ENCODE assay signal across 7 cellular contexts in genomic region chr7:35424869-35425495, GRCh38.
DNase-seq lines count a peak whose midpoint lies in the region; ATAC-seq and TF ChIP-seq lines count a peak whose summit lies in the region.

No MANE protein-coding gene starts in this region.

- CTCF ChIA-PET in activated CD4-positive, alpha-beta T cell treated with anti-CD3 and anti-CD28 coated beads for 36 hours (lab: Charles Lee), result interaction anchor here (0.6 to 5.5 kb wide), 15 partner anchors 8 to 482 kb away, joined by 3 to 35 read pairs (median 4); no protein-coding TSS in a partner anchor

- intact Hi-C loops in activated CD4-positive, alpha-beta T cell treated with anti-CD3 and anti-CD28 coated beads for 36 hours (cut with DNase I, micrococcal nuclease), result loop anchor here (1.0 to 10.0 kb wide), 5 partner anchors 95 to 480 kb away; no protein-coding TSS in a partner anchor
- intact Hi-C loops in dorsolateral prefrontal cortex (cut with DNase I), result loop anchor here in 1 of 2 donors (10.0 kb wide), 2 partner anchors 110 to 200 kb away; no protein-coding TSS in a partner anchor

- POLR2A ChIA-PET in activated CD4-positive, alpha-beta T cell treated with anti-CD3 and anti-CD28 coated beads for 36 hours (lab: Charles Lee), result no interaction called here

- H3K4me3 ChIP-seq in dorsolateral prefrontal cortex, result no peak overlapping the region

- H3K27me3 ChIP-seq in dorsolateral prefrontal cortex, result peaks cover 0 to 30% (median 0%) of the 10 kb centered on the region in 45 donors

- H3K27me3 Mint-ChIP-seq in activated CD4-positive, alpha-beta T cell treated with anti-CD3 and anti-CD28 coated beads for 36 hours, result peaks cover 3% of the 10 kb centered on the region

- H3K27ac ChIP-seq in dorsolateral prefrontal cortex, result no peak overlapping the region

- DNase-seq in NCI-H2081 treated with DMSO at 0.1 percent for 48 hours (lab: John Stamatoyannopoulos, UW) (peak; percentile 11), dorsolateral prefrontal cortex (no peak), medulla oblongata (ENCODE audit: extremely low spot score) (peak; percentile 30)
- peak; percentile 75 for DNase-seq in activated CD4-positive, alpha-beta T cell treated with anti-CD3 and anti-CD28 coated beads for 36 hours
- peak; percentile 39 for DNase-seq in stimulated activated naive CD4-positive, alpha-beta T cell treated with Interleukin-2 at 50 U/mL for 16 hours (lab: John Stamatoyannopoulos, UW)

- no peak overlapping the region for H3K27ac Mint-ChIP-seq in activated CD4-positive, alpha-beta T cell treated with anti-CD3 and anti-CD28 coated beads for 36 hours

- peaks cover 5% of the 10 kb centered on the region for H3K4me1 Mint-ChIP-seq in activated CD4-positive, alpha-beta T cell treated with anti-CD3 and anti-CD28 coated beads for 36 hours

- peak; percentile 90 for ATAC-seq in HG02642 (IDR thresholded peaks at IDR 0.05; ENCODE audit: poor library complexity, unreplicated experiment)
- ATAC-seq in activated CD4-positive, alpha-beta T cell treated with anti-CD3 and anti-CD28 coated beads for 36 hours, result peak; percentile 74

- no peaks in the 10 kb centered on the region for H3K9me3 Mint-ChIP-seq in activated CD4-positive, alpha-beta T cell treated with anti-CD3 and anti-CD28 coated beads for 36 hours (ENCODE audit: low read depth)

- TF ChIP-seq CTCF in GM12874 (IDR thresholded peaks at IDR 0.05; ENCODE audit: insufficient read depth, low read depth, low read length) (peak; percentile 74), dorsolateral prefrontal cortex (IDR thresholded peaks at IDR 0.05 in 54 of 56, conservative IDR thresholded peaks at IDR 0.05 in 2 of 56; ENCODE audit: low read depth in 1 of 56, partially characterized antibody in 56 of 56) (peak; percentile 30 to 76 (median 62))

- H3K4me3 Mint-ChIP-seq in activated CD4-positive, alpha-beta T cell treated with anti-CD3 and anti-CD28 coated beads for 36 hours, result no peak overlapping the region

- no peaks in the 10 kb centered on the region for H3K36me3 Mint-ChIP-seq in activated CD4-positive, alpha-beta T cell treated with anti-CD3 and anti-CD28 coated beads for 36 hours (ENCODE audit: low read depth)

Comparison
In these comparisons a context has a peak if more than half of its experiments do, and no peak if none do; other contexts are left out.
1. DNase-seq: peak in NCI-H2081 treated with DMSO at 0.1 percent for 48 hours (single experiment), activated CD4-positive, alpha-beta T cell treated with anti-CD3 and anti-CD28 coated beads for 36 hours (single experiment), medulla oblongata (single experiment) and stimulated activated naive CD4-positive, alpha-beta T cell treated with Interleukin-2 at 50 U/mL for 16 hours (single experiment); none in dorsolateral prefrontal cortex (0 of 10).